In the genomic region with DNA sequence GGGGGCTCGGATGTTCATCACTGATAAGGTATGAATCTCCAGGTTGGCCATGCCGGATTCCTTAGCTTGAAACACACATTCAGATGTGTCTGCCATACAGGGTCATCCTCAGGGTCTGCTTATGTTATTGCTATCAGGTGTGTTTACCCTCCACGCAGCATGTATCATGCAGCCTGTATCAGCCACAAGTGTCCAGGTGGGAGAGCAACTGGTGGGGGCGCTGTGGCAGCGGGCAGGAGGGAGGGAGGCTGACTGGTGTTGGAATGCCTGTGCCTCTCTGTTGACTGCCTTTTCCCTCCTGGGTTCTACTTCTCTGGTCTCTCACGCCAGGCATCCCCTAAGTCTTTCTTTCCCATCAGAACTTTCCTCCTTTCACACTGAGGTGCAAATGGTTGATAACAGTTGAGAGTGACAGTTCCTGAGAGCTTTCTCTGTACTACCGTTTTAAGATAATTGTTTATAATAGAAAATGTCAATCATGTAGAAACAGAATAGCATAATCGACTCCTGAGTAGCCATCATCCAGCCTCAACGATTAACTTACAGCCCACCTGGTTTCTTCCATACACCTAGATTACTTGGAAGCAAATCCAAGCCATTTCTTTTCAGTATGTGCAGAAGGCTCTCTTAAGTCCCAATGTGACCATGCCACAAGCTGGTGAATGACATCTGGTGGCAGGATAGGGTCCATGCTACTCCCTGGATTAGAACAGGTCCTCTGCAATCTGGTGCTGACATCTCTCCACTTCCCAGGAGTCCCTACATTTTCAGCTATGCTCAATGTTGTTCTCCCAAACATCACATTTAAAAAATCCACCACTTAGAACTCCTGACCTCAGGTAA, we compare ENCODE assay signal across 17 cellular contexts.
"Had no signal": no experiment of that assay in that cellular context is flagged by ENCODE, and none has a peak within 500 bp of the region (broad histone marks: within the 10 kb centered on the region; RNA-seq: fewer than 3 reads in every experiment).

No MANE protein-coding gene starts in this region.

- ATAC-seq: activated CD8-positive, alpha-beta memory T cell treated with anti-CD3 and anti-CD28 coated beads, Interleukin-2, amount 10 ng/mL, durations not matched to agents 7 days and 5 days; esophagus mucosa; left colon; naive thymus-derived CD8-positive, alpha-beta T cell had no signal

- H3K27me3 ChIP-seq: sigmoid colon had no signal

- H3K36me3 Mint-ChIP-seq: activated CD8-positive, alpha-beta memory T cell treated with anti-CD3 and anti-CD28 coated beads, Interleukin-2, amount 10 ng/mL, durations not matched to agents 7 days and 5 days; activated naive CD4-positive, alpha-beta T cell treated with anti-CD3 and anti-CD28 coated beads, Interleukin-2, amount 50 U/mL, for 24 hours; brain; naive thymus-derived CD8-positive, alpha-beta T cell had no signal

- H3K4me3 ChIP-seq: lung, sigmoid colon, thoracic aorta had no signal

- H3K36me3 ChIP-seq: sigmoid colon, thoracic aorta had no signal

- H3K27ac Mint-ChIP-seq: activated CD8-positive, alpha-beta memory T cell treated with anti-CD3 and anti-CD28 coated beads, Interleukin-2, amount 10 ng/mL, durations not matched to agents 7 days and 5 days; activated naive CD4-positive, alpha-beta T cell treated with anti-CD3 and anti-CD28 coated beads, Interleukin-2, amount 50 U/mL, for 24 hours; activated T-cell treated with anti-CD3 and anti-CD28 coated beads, Interleukin-2, amount 50 U/mL, for 24 hours; naive thymus-derived CD8-positive, alpha-beta T cell; stimulated activated naive CD8-positive, alpha-beta T cell treated with anti-CD3 and anti-CD28 coated beads, Interleukin-15, Interleukin-2, amounts not matched to agents 100 ng/mL and 50 ng/mL, for 24 hours had no signal

- H3K9me3 Mint-ChIP-seq: activated naive CD4-positive, alpha-beta T cell treated with anti-CD3 and anti-CD28 coated beads, Interleukin-2, amount 50 U/mL, for 24 hours; activated T-cell treated with anti-CD3 and anti-CD28 coated beads, Interleukin-2, amount 50 U/mL, for 24 hours; stimulated activated naive CD8-positive, alpha-beta T cell treated with anti-CD3 and anti-CD28 coated beads, Interleukin-15, Interleukin-2, amounts not matched to agents 100 ng/mL and 50 ng/mL, for 24 hours had no signal

- H3K9me3 ChIP-seq: thoracic aorta had no signal

- H3K27ac ChIP-seq: sigmoid colon, thoracic aorta had no signal

- H3K4me3 Mint-ChIP-seq: activated CD8-positive, alpha-beta memory T cell treated with anti-CD3 and anti-CD28 coated beads, Interleukin-2, amount 10 ng/mL, durations not matched to agents 7 days and 5 days; activated naive CD4-positive, alpha-beta T cell treated with anti-CD3 and anti-CD28 coated beads, Interleukin-2, amount 50 U/mL, for 24 hours; activated T-cell treated with anti-CD3 and anti-CD28 coated beads, Interleukin-2, amount 50 U/mL, for 24 hours; brain; naive thymus-derived CD8-positive, alpha-beta T cell; stimulated activated naive CD8-positive, alpha-beta T cell treated with anti-CD3 and anti-CD28 coated beads, Interleukin-15, Interleukin-2, amounts not matched to agents 100 ng/mL and 50 ng/mL, for 24 hours had no signal

- DNase-seq: activated CD4-positive, alpha-beta T cell treated with anti-CD3 and anti-CD28 coated beads, Interleukin-2, amount 50 U/mL, for 48 hours; activated CD4-positive, CD25-positive, alpha-beta regulatory T cell treated with anti-CD3 and anti-CD28 coated beads, Interleukin-2, amount 50 U/mL, for 72 hours; activated CD8-positive, alpha-beta memory T cell treated with anti-CD3 and anti-CD28 coated beads, Interleukin-2, amount 10 ng/mL, durations not matched to agents 7 days and 5 days; activated effector memory CD4-positive, alpha-beta T cell treated with Interleukin-2 at 50 U/mL for 16 hours; activated T-cell treated with anti-CD3 and anti-CD28 coated beads, Interleukin-2, amount 50 U/mL, for 24 hours; cerebellar nuclear complex; glutamatergic neuron; left colon; naive thymus-derived CD8-positive, alpha-beta T cell; occipital lobe; sigmoid colon had no signal
